In the genomic region with DNA sequence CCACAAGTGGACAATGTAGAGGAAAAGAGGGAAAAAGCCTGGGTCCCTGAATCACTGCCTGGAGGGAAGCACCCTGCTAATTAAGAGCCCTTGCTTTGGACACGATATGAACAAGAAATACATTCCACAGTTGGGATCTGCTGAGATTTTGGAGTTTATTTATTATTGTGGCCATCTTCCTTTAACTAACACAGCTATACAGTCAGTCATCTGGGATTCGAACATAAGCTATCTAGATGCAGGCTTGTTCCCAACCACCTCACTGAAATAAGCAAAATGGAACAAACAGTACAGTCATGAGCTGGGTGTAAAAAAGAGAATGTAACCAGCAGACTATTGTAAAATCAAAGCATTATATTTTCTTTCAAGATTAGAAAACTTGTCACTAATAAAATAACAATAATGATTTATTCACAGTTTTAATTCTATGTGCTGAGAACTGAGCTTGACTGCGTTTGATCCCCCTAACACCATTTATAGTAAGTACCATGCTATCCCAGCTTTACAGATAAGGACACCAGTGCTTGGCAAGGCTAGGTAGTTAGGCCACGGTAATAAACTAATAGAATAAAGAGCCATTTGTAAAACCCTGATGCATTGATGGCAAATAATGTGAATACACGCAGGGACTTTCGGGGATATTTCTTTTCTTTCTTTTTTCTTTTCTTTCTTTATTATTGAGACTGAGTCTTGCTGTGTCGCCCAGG, we compare ENCODE assay signal across 18 cellular contexts.
"Had no signal": no experiment of that assay in that cellular context is flagged by ENCODE, and none has a peak within 500 bp of the region (broad histone marks: within the 10 kb centered on the region; RNA-seq: fewer than 3 reads in every experiment).

No MANE protein-coding gene starts in this region.

- H3K36me3 Mint-ChIP-seq: naive B cell had no signal

- H3K9me3 ChIP-seq: pancreas, suprapubic skin, thyroid gland, upper lobe of left lung, uterus had no signal

- H3K4me1 ChIP-seq: pancreas, thyroid gland, uterus had no signal

- H3K9me3 Mint-ChIP-seq: nephron had no signal

- H3K27me3 ChIP-seq: heart left ventricle, suprapubic skin, thyroid gland, upper lobe of left lung, uterus had no signal

- H3K36me3 ChIP-seq: heart left ventricle, pancreas, suprapubic skin, thyroid gland, upper lobe of left lung, uterus had no signal

- DNase-seq: cortex of kidney; effector memory CD4-positive, alpha-beta T cell; heart left ventricle; hippocampal formation; mesenchymal stem cell; naive B cell; occipital lobe; pancreas; right cardiac atrium; stimulated activated CD4-positive, alpha-beta T cell treated with anti-CD3 and anti-CD28 coated beads, Interleukin-2, amount 100 ng/mL, for 48 hours; stimulated activated naive CD8-positive, alpha-beta T cell treated with anti-CD3 and anti-CD28 coated beads, Interleukin-15, Interleukin-2, amounts not matched to agents 100 U/mL and 50 U/mL, for 24 hours; thyroid gland; upper lobe of left lung; uterus had no signal

- H3K27ac ChIP-seq: heart left ventricle, pancreas, suprapubic skin, thyroid gland, upper lobe of left lung, uterus had no signal

- H3K4me3 Mint-ChIP-seq: naive B cell, nephron had no signal

- H3K4me2 ChIP-seq: smooth muscle cell had no signal

- H3K4me3 ChIP-seq: heart left ventricle, pancreas, smooth muscle cell, suprapubic skin, thyroid gland, upper lobe of left lung, uterus had no signal

- H3K27ac Mint-ChIP-seq: nephron, progenitor cell of endocrine pancreas had no signal

- ATAC-seq: pancreas; right cardiac atrium; stimulated activated naive CD8-positive, alpha-beta T cell treated with anti-CD3 and anti-CD28 coated beads, Interleukin-15, Interleukin-2, amounts not matched to agents 100 U/mL and 50 U/mL, for 24 hours had no signal
